Comparison of ENCODE assay signal across 11 cellular contexts in the genomic region with DNA sequence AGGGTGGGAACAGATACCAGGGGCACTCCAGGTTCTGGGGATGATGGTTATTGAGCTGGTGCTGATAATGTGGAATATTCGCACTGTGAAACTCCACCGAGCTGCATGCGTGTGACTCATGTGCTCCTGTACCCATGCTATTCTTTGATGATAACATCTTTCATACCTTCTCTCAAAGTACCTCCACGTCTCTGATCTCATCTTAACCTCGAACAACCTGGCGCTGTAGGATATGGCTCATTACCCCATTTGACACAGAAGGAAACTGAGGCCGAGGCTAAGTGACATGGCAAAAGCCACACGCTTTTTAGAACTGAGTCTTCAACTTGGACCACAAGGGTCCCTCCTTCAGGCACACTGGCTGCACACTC. TPM values are rescaled to one million over a fixed set of nuclear protein-coding genes. Genes with fewer than 3 reads are reported as not detected.
A peak's percentile ranks its signal among the peaks of the same experiment; 100 is the strongest.
DNase-seq lines count a peak whose midpoint lies in the region; ATAC-seq and TF ChIP-seq lines count a peak whose summit lies in the region.
"Had no signal": no experiment of that assay in that cellular context is flagged by ENCODE, and none has a peak within 500 bp of the region (broad histone marks: within the 10 kb centered on the region; RNA-seq: fewer than 3 reads in every experiment).

No MANE protein-coding gene starts in this region.

- intact Hi-C loops in Calu3 (cut with micrococcal nuclease; ENCODE audit: unreplicated experiment) (no loop called here), esophagus muscularis mucosa (cut with DNase I) (no loop called here)

- H3F3A ChIP-seq in smooth muscle cell (ENCODE audit: low read depth): peaks cover 41% of the 10 kb centered on the region

- H3K27me3 Mint-ChIP-seq in Calu3 (ENCODE audit: unreplicated experiment) (no peaks in the 10 kb centered on the region), T-helper 17 cell (peaks cover 19% of the 10 kb centered on the region)

- H3K27me3 ChIP-seq in esophagus muscularis mucosa: no peaks in the 10 kb centered on the region
- no peaks in the 10 kb centered on the region for H3K27me3 ChIP-seq in smooth muscle cell (ENCODE audit: low read depth)

- H3K36me3 ChIP-seq in esophagus muscularis mucosa (peaks cover 8 to 65% (median 48%) of the 10 kb centered on the region in 4 donors), smooth muscle cell (ENCODE audit: low read depth) (no peaks in the 10 kb centered on the region)

- H2AFZ ChIP-seq in smooth muscle cell (ENCODE audit: low read depth): no peak overlapping the region

- H4K20me1 ChIP-seq in smooth muscle cell (ENCODE audit: low read depth): no peaks in the 10 kb centered on the region

- ATAC-seq in T-helper 17 cell (peak; percentile 85), left lobe of liver (no peak), HG03378 (IDR thresholded peaks at IDR 0.05; ENCODE audit: unreplicated experiment) (no peak)

- TF ChIP-seq EP300 in esophagus muscularis mucosa (IDR thresholded peaks at IDR 0.05): no peak

- TF ChIP-seq POLR2A in esophagus muscularis mucosa (IDR thresholded peaks at IDR 0.05; ENCODE audit: low read depth): no peak

- no peak for TF ChIP-seq CTCF in Calu3 (IDR thresholded peaks at IDR 0.05; ENCODE audit: unreplicated experiment)
- TF ChIP-seq CTCF in esophagus muscularis mucosa (IDR thresholded peaks at IDR 0.05): no peak
- no peak for TF ChIP-seq CTCF in smooth muscle cell (IDR thresholded peaks at IDR 0.05; ENCODE audit: borderline replicate concordance, insufficient read depth, poor library complexity, severe bottlenecking)

- H3K27ac Mint-ChIP-seq in Calu3 (ENCODE audit: unreplicated experiment) (peak overlapping the region; percentile 72), T-helper 17 cell (peak overlapping the region; percentile 9)

- no peaks in the 10 kb centered on the region for H3K9me3 ChIP-seq in T-helper 17 cell (ENCODE audit: control insufficient read depth, low read length, poor library complexity, severe bottlenecking)
- no peaks in the 10 kb centered on the region for H3K9me3 ChIP-seq in esophagus muscularis mucosa
- H3K9me3 ChIP-seq in smooth muscle cell (replicated peaks; ENCODE audit: low read depth): no peaks in the 10 kb centered on the region

- CTCF ChIA-PET in Calu3 (lab: Charles Lee): interaction anchor here (1.2 to 1.8 kb wide), 3 partner anchors 13 to 23 kb away, joined by 5 to 8 read pairs (median 6); no protein-coding TSS in a partner anchor

- H3K9ac ChIP-seq in smooth muscle cell (ENCODE audit: low read depth): peak overlapping the region; percentile 16

- peak overlapping the region; percentile 88 to 95 (median 93) for H3K27ac ChIP-seq in esophagus muscularis mucosa (replicated peaks in 1 of 4)
- H3K27ac ChIP-seq in smooth muscle cell (ENCODE audit: low read depth): peak overlapping the region; percentile 81

- peaks cover 22% of the 10 kb centered on the region for H3K36me3 Mint-ChIP-seq in Calu3 (ENCODE audit: insufficient read depth, unreplicated experiment)
- peaks cover 3% of the 10 kb centered on the region for H3K36me3 Mint-ChIP-seq in T-helper 17 cell (ENCODE audit: low read depth)

- H3K4me1 Mint-ChIP-seq in Calu3 (ENCODE audit: low read depth, unreplicated experiment) (peaks cover 29% of the 10 kb centered on the region), T-helper 17 cell (peaks cover 6% of the 10 kb centered on the region)

- WGBS in esophagus muscularis mucosa: 75% methylated on average over 8 of the region's 8 CpGs
- WGBS in smooth muscle cell (ENCODE audit: low lambda C conversion rate): 60% methylated on average over 8 of the region's 8 CpGs

- H3K4me3 ChIP-seq in esophagus muscularis mucosa (no peak overlapping the region), smooth muscle cell (no peak overlapping the region)

- no peaks in the 10 kb centered on the region for H3K79me2 ChIP-seq in smooth muscle cell (ENCODE audit: low read depth)

- no peaks in the 10 kb centered on the region for H3K9me3 Mint-ChIP-seq in Calu3 (ENCODE audit: low read depth, unreplicated experiment)

- H3K4me2 ChIP-seq in smooth muscle cell: peak overlapping the region; percentile 22

- BruUV-seq in Calu3 (replicated peaks; lab: Mats Ljungman, UMichigan): no TSS peak

- H3K4me1 ChIP-seq in esophagus muscularis mucosa (peaks cover 59 to 89% (median 82%) of the 10 kb centered on the region in 4 donors), smooth muscle cell (ENCODE audit: low read depth) (peaks cover 46% of the 10 kb centered on the region)

- no peak overlapping the region for H3K4me3 Mint-ChIP-seq in Calu3 (ENCODE audit: low read depth, unreplicated experiment)
- no peak overlapping the region for H3K4me3 Mint-ChIP-seq in T-helper 17 cell

- DNase-seq in Calu3 (no peak), T-helper 17 cell (no peak), esophagus muscularis mucosa (ENCODE audit: extremely low spot score) (no peak), smooth muscle cell (lab: John Stamatoyannopoulos, UW; ENCODE audit: unreplicated experiment) (no peak), NCI-H526 treated with DMSO at 0.1 percent for 48 hours (lab: John Stamatoyannopoulos, UW) (no peak), left lobe of liver (ENCODE audit: low spot score) (no peak), DMS79 (lab: John Stamatoyannopoulos, UW) (no peak)
- DNase-seq: activated CD4-positive, CD25-positive, alpha-beta regulatory T cell; COR-L47; MV-4-11 had no signal

RNA-seq across cellular contexts. Expression of a gene that starts 30.2 kb away (rescaled TPM):
- total RNA-seq in Calu3 (2022) (38.1 and 49.0 TPM in 2 replicates), T-helper 17 cell (10 to 100 TPM; 16.6 to 17.0 TPM), esophagus muscularis mucosa (10 to 100 TPM; 11.6 to 22.2 (median 16.9) TPM), smooth muscle cell (32.3 and 33.1 TPM in 2 replicates), left lobe of liver (13.1 TPM)
- polyA plus RNA-seq in smooth muscle cell: 48.4 and 51.1 TPM in 2 replicates
